ENCODE assay signal across 11 cellular contexts in the genomic region with DNA sequence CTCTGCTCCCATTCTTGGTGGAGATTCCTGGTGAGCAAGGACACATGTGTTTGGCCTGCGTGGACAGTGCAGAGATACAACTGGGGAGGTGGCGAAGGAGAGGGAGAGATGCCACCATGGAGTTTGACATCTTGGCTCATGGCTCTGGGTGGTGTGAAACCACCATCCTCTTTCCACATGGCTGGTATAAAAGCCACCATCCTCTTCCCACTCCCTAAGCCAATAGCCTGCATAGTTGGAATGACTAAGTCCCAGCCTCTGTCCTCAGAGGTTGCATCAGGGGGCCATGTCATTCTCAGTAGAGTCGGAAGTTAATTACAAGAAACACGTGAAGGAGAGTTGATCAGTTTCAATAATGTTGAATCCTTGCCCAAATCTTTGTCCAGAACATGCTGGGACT. TPM values are rescaled to one million over a fixed set of nuclear protein-coding genes. Genes with fewer than 3 reads are reported as not detected.
"Had no signal": no experiment of that assay in that cellular context is flagged by ENCODE, and none has a peak within 500 bp of the region (broad histone marks: within the 10 kb centered on the region; RNA-seq: fewer than 3 reads in every experiment).

No MANE protein-coding gene starts in this region.

- H3K4me3 Mint-ChIP-seq: HFFc6, IgD-negative memory B cell had no signal

- H2AFZ ChIP-seq: GM23248 had no signal

- H3K27ac Mint-ChIP-seq: HFFc6, IgD-negative memory B cell had no signal

- H3K9ac ChIP-seq: GM23248 had no signal

- H3K9me3 ChIP-seq: HAP-1 had no signal

- H3K4me1 ChIP-seq: HAP-1 had no signal

- H3K4me3 ChIP-seq: GM23248, HAP-1 had no signal

- H3K36me3 ChIP-seq: HAP-1 had no signal

- DNase-seq: GM23248, GOT3, H7, HFFc6, KBM-7 had no signal

- H3K4me1 Mint-ChIP-seq: IgD-negative memory B cell had no signal

- H3K36me3 Mint-ChIP-seq: IgD-negative memory B cell had no signal

- ATAC-seq: HCT116, HepG2 had no signal

- H3K27ac ChIP-seq: GM23248 had no signal

- H3K27me3 Mint-ChIP-seq: IgD-negative memory B cell had no signal

RNA-seq across cellular contexts. Expression of a gene that starts 10.0 kb away (rescaled TPM):
- total RNA-seq: GM23248, H4, HepG2, HFFc6, HT1080 had no signal
